15 cellular contexts compared by ENCODE assay signal in genomic region chr3:133937756-133938601, GRCh38. TPM values are rescaled to one million over a fixed set of nuclear protein-coding genes. Genes with fewer than 3 reads are reported as not detected.
DNase-seq lines count a peak whose midpoint lies in the region; ATAC-seq, FAIRE-seq and TF ChIP-seq lines count a peak whose summit lies in the region.
"Had no signal": no experiment of that assay in that cellular context is flagged by ENCODE, and none has a peak within 500 bp of the region (broad histone marks: within the 10 kb centered on the region; RNA-seq: fewer than 3 reads in every experiment).

No MANE protein-coding gene starts in this region.

- H3K4me3 ChIP-seq in GM23248 = no peak overlapping the region
- H3K4me3 ChIP-seq in ascending aorta = no peak overlapping the region
- no peak overlapping the region for H3K4me3 ChIP-seq in foreskin fibroblast (ENCODE audit: low read depth in 1 of 2, low read length in 2 of 2)
- H3K4me3 ChIP-seq: HAP-1, right lobe of liver, tibial nerve had no signal

- TF ChIP-seq CTCF in ascending aorta (IDR thresholded peaks at IDR 0.05) = no peak
- TF ChIP-seq CTCF in foreskin fibroblast (IDR thresholded peaks at IDR 0.05; ENCODE audit: low read depth, low read length) = peak; percentile 7

- FAIRE-seq in RCC 7860 (lab: Jason Lieb, UNC) = no peak
- FAIRE-seq: endometrium had no signal

- H3K36me3 Mint-ChIP-seq in stimulated activated effector memory CD8-positive, alpha-beta T cell treated with anti-CD3 and anti-CD28 coated beads, Interleukin-12 subunit alpha, Interleukin-12 subunit beta, amount 100 ng/mL, for 72 hours = no peaks in the 10 kb centered on the region
- H3K36me3 Mint-ChIP-seq: activated naive CD8-positive, alpha-beta T cell treated with anti-CD3 and anti-CD28 coated beads for 36 hours had no signal

- H2AFZ ChIP-seq in GM23248 = no peak overlapping the region

- H3K4me3 Mint-ChIP-seq in stimulated activated effector memory CD8-positive, alpha-beta T cell treated with anti-CD3 and anti-CD28 coated beads, Interleukin-12 subunit alpha, Interleukin-12 subunit beta, amount 100 ng/mL, for 72 hours = no peak overlapping the region
- H3K4me3 Mint-ChIP-seq: activated CD8-positive, alpha-beta T cell treated with anti-CD3 and anti-CD28 coated beads, Interleukin-2, amount 10 ng/mL, durations not matched to agents 7 days and 5 days; activated naive CD8-positive, alpha-beta T cell treated with anti-CD3 and anti-CD28 coated beads for 36 hours had no signal

- peaks cover 8% of the 10 kb centered on the region for H3K4me1 Mint-ChIP-seq in stimulated activated effector memory CD8-positive, alpha-beta T cell treated with anti-CD3 and anti-CD28 coated beads, Interleukin-12 subunit alpha, Interleukin-12 subunit beta, amount 100 ng/mL, for 72 hours

- in situ Hi-C loops in GM23248 (cut with MboI) = loop anchor here (10.0 to 25.0 kb wide), 2 partner anchors 257 to 549 kb away; partner anchors contain the start of genes ANAPC13 and CEP63

- no peaks in the 10 kb centered on the region for H4K20me1 ChIP-seq in GM23248 (ENCODE audit: insufficient read depth)

- peak overlapping the region; percentile 13 for H3K4me2 ChIP-seq in GM23248 (ENCODE audit: unreplicated experiment)

- DNase-seq in GM23248 (peak; percentile 85), ascending aorta (ENCODE audit: low spot score in 2 of 2) (peak in 1 of 2 donors; percentile 65), foreskin fibroblast (peak; percentile 47 to 74), superior temporal gyrus (ENCODE audit: extremely low spot score) (peak; percentile 78), RCC 7860 (ENCODE audit: low spot score) (no peak)
- DNase-seq in stimulated activated CD4-positive, alpha-beta T cell treated with anti-CD3 and anti-CD28 coated beads, Interleukin-15, amount 100 ng/mL, for 24 hours = no peak
- no peak for DNase-seq in stimulated activated effector memory CD8-positive, alpha-beta T cell treated with anti-CD3 and anti-CD28 coated beads, Interleukin-12 subunit alpha, Interleukin-12 subunit beta, amount 100 ng/mL, for 72 hours (ENCODE audit: low spot score in 2 of 2)
- DNase-seq: activated CD8-positive, alpha-beta T cell treated with anti-CD3 and anti-CD28 coated beads, Interleukin-2, amount 10 ng/mL, durations not matched to agents 7 days and 5 days; activated naive CD8-positive, alpha-beta T cell treated with anti-CD3 and anti-CD28 coated beads for 36 hours; midbrain; NCI-H1092; right lobe of liver had no signal

- no peaks in the 10 kb centered on the region for H3K79me2 ChIP-seq in GM23248 (ENCODE audit: insufficient read depth)

- H3K36me3 ChIP-seq in GM23248 (ENCODE audit: low read depth) (no peaks in the 10 kb centered on the region), ascending aorta (no peaks in the 10 kb centered on the region)
- H3K36me3 ChIP-seq: HAP-1, right lobe of liver, tibial nerve had no signal

- intact Hi-C loops in ascending aorta (cut with DNase I) = loop anchor here (5.0 kb wide), 1 partner anchor 94 kb away; no protein-coding TSS in a partner anchor

- H3K27ac ChIP-seq in GM23248 = no peak overlapping the region
- peak overlapping the region; percentile 32 to 45 for H3K27ac ChIP-seq in ascending aorta
- H3K27ac ChIP-seq: right lobe of liver had no signal

- H3F3A ChIP-seq in GM23248 (ENCODE audit: insufficient read depth) = no peaks in the 10 kb centered on the region

- no peaks in the 10 kb centered on the region for H3K9me3 Mint-ChIP-seq in stimulated activated effector memory CD8-positive, alpha-beta T cell treated with anti-CD3 and anti-CD28 coated beads, Interleukin-12 subunit alpha, Interleukin-12 subunit beta, amount 100 ng/mL, for 72 hours
- H3K9me3 Mint-ChIP-seq: activated naive CD8-positive, alpha-beta T cell treated with anti-CD3 and anti-CD28 coated beads for 36 hours had no signal

- WGBS in GM23248 (ENCODE audit: low coverage in 1 of 2, low lambda C conversion rate in 2 of 2, missing lambda C conversion rate in 2 of 2), 2 experiments = 45% methylated on average over 10 of the region's 10 CpGs

- peaks cover 12% of the 10 kb centered on the region for H3K4me1 ChIP-seq in GM23248 (ENCODE audit: insufficient read depth)
- peaks cover 3 to 19% of the 10 kb centered on the region in 2 donors for H3K4me1 ChIP-seq in ascending aorta
- H3K4me1 ChIP-seq: HAP-1, right lobe of liver had no signal

- no peak for ATAC-seq in stimulated activated effector memory CD8-positive, alpha-beta T cell treated with anti-CD3 and anti-CD28 coated beads, Interleukin-12 subunit alpha, Interleukin-12 subunit beta, amount 100 ng/mL, for 72 hours
- ATAC-seq: activated CD8-positive, alpha-beta T cell treated with anti-CD3 and anti-CD28 coated beads, Interleukin-2, amount 10 ng/mL, durations not matched to agents 7 days and 5 days; right lobe of liver had no signal

- no peak overlapping the region for H3K27ac Mint-ChIP-seq in stimulated activated effector memory CD8-positive, alpha-beta T cell treated with anti-CD3 and anti-CD28 coated beads, Interleukin-12 subunit alpha, Interleukin-12 subunit beta, amount 100 ng/mL, for 72 hours
- H3K27ac Mint-ChIP-seq: activated CD8-positive, alpha-beta T cell treated with anti-CD3 and anti-CD28 coated beads, Interleukin-2, amount 10 ng/mL, durations not matched to agents 7 days and 5 days; activated naive CD8-positive, alpha-beta T cell treated with anti-CD3 and anti-CD28 coated beads for 36 hours had no signal

- no peaks in the 10 kb centered on the region for H3K9me2 ChIP-seq in GM23248 (ENCODE audit: insufficient read depth)

- H3K9me3 ChIP-seq in GM23248 (ENCODE audit: low read depth) (no peaks in the 10 kb centered on the region), ascending aorta (no peaks in the 10 kb centered on the region)
- H3K9me3 ChIP-seq: HAP-1, right lobe of liver, tibial nerve had no signal

- H3K27me3 ChIP-seq in GM23248 (replicated peaks; ENCODE audit: insufficient read depth) (no peaks in the 10 kb centered on the region), ascending aorta (no peaks in the 10 kb centered on the region)
- H3K27me3 ChIP-seq: right lobe of liver, tibial nerve had no signal

- H3K9ac ChIP-seq in GM23248 = no peak overlapping the region

RNA-seq across cellular contexts. Expression of gene RAB6B, which starts 42.3 kb away (rescaled TPM):
- 0.38 and 0.76 TPM in 2 replicates for total RNA-seq in GM23248 (2014; rRNA removed; shearing (Covaris generic))
- polyA plus RNA-seq in GM23248 (2016; fragmentation: Nextera tagmentation; extraction: Ambion mirVana) = 0.59 and 0.67 TPM in 2 replicates
- 0.75 TPM for total RNA-seq in ascending aorta

Comparison
In these comparisons a context has a peak if more than half of its experiments do, and no peak if none do; other contexts are left out.
1. DNase-seq: peak in GM23248 (single experiment), foreskin fibroblast (2 of 2) and superior temporal gyrus (single experiment); none in RCC 7860 (single experiment), stimulated activated CD4-positive, alpha-beta T cell treated with anti-CD3 and anti-CD28 coated beads, Interleukin-15, amount 100 ng/mL, for 24 hours (single experiment) and stimulated activated effector memory CD8-positive, alpha-beta T cell treated with anti-CD3 and anti-CD28 coated beads, Interleukin-12 subunit alpha, Interleukin-12 subunit beta, amount 100 ng/mL, for 72 hours (0 of 2).